In the genomic region with DNA sequence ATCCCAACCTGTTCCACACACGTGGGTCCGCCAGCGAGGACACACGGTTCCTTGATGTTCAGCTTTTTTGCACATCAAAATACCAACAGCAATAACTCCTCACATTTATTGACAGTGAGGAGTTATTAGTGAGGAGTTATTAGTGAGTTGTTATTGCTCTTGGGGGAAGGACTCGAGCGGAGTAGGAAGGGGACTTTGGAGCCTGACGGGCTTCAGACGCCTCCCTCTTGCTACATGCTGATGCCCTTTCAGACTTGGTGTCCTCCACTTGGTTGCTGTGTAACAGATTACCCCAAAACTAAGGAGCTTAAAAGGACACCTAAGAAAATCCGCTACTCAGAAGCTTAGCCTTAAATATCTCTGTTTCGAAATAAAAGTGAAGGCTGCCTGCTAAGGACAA, we compare ENCODE assay signal across 7 cellular contexts.
"Had no signal": no experiment of that assay in that cellular context is flagged by ENCODE, and none has a peak within 500 bp of the region (broad histone marks: within the 10 kb centered on the region; RNA-seq: fewer than 3 reads in every experiment).

No MANE protein-coding gene starts in this region.

- H3K4me3 ChIP-seq: GM23248 had no signal

- DNase-seq: GM23248, H9, HCEC 1CT, HFFc6, KBM-7 had no signal

- H2AFZ ChIP-seq: GM23248 had no signal

- H3K9ac ChIP-seq: GM23248 had no signal

- H3K27ac ChIP-seq: GM23248 had no signal

- FAIRE-seq: H1, H54 had no signal
